In genomic region chr4:108313546-108314339, GRCh38 we compare ENCODE assay signal across 19 cellular contexts.
"Had no signal": no experiment of that assay in that cellular context is flagged by ENCODE, and none has a peak within 500 bp of the region (broad histone marks: within the 10 kb centered on the region; RNA-seq: fewer than 3 reads in every experiment).

No MANE protein-coding gene starts in this region.

- ATAC-seq: heart left ventricle, left lobe of liver, right cardiac atrium, upper lobe of right lung had no signal

- H3K4me3 ChIP-seq: heart left ventricle, prostate gland, SK-N-MC, skin epidermis, testis, upper lobe of right lung had no signal

- H3K4me1 Mint-ChIP-seq: memory B cell had no signal

- H3K27me3 ChIP-seq: heart left ventricle, testis, upper lobe of right lung had no signal

- H3K27ac ChIP-seq: heart left ventricle, prostate gland, SK-N-MC, testis, upper lobe of right lung had no signal

- H3K4me3 Mint-ChIP-seq: memory B cell; nephron progenitor cell; stimulated activated naive CD8-positive, alpha-beta T cell treated with anti-CD3 and anti-CD28 coated beads, Interleukin-15, Interleukin-2, amounts not matched to agents 100 ng/mL and 50 ng/mL, for 24 hours had no signal

- FAIRE-seq: frontal cortex, islet of Langerhans had no signal

- H3K9me3 ChIP-seq: prostate gland, testis, upper lobe of right lung had no signal

- H3K4me1 ChIP-seq: heart left ventricle, prostate gland, testis, upper lobe of right lung had no signal

- H3K9me3 Mint-ChIP-seq: stimulated activated naive CD8-positive, alpha-beta T cell treated with anti-CD3 and anti-CD28 coated beads, Interleukin-15, Interleukin-2, amounts not matched to agents 100 ng/mL and 50 ng/mL, for 24 hours had no signal

- H3K27ac Mint-ChIP-seq: activated naive CD8-positive, alpha-beta T cell treated with anti-CD3 and anti-CD28 coated beads, Interleukin-2, amount 10 ng/mL, durations not matched to agents 7 days and 5 days; memory B cell; nephron progenitor cell had no signal

- H3K36me3 Mint-ChIP-seq: activated naive CD8-positive, alpha-beta T cell treated with anti-CD3 and anti-CD28 coated beads, Interleukin-2, amount 10 ng/mL, durations not matched to agents 7 days and 5 days; memory B cell had no signal

- H3K36me3 ChIP-seq: heart left ventricle, prostate gland, upper lobe of right lung had no signal

- H3K27me3 Mint-ChIP-seq: stimulated activated naive CD8-positive, alpha-beta T cell treated with anti-CD3 and anti-CD28 coated beads, Interleukin-15, Interleukin-2, amounts not matched to agents 100 ng/mL and 50 ng/mL, for 24 hours had no signal

- DNase-seq: activated CD4-positive, alpha-beta T cell treated with anti-CD3 and anti-CD28 coated beads, Interleukin-2, amount 50 U/mL, for 48 hours; activated CD4-positive, CD25-positive, alpha-beta regulatory T cell treated with anti-CD3 and anti-CD28 coated beads, Interleukin-2, amount 50 U/mL, for 72 hours; activated CD8-positive, alpha-beta memory T cell treated with anti-CD3 and anti-CD28 coated beads, Interleukin-2, amount 50 U/mL, for 4 hours; activated gamma-delta T cell treated with Interleukin-2 at 50 U/mL for 16 hours; activated naive CD8-positive, alpha-beta T cell treated with anti-CD3 and anti-CD28 coated beads, Interleukin-2, amount 10 ng/mL, durations not matched to agents 7 days and 5 days; effector CD8-positive, alpha-beta T cell; heart left ventricle; nephron progenitor cell; right cardiac atrium; testis; upper lobe of right lung had no signal
